33 cellular contexts compared by ENCODE assay signal in the genomic region with DNA sequence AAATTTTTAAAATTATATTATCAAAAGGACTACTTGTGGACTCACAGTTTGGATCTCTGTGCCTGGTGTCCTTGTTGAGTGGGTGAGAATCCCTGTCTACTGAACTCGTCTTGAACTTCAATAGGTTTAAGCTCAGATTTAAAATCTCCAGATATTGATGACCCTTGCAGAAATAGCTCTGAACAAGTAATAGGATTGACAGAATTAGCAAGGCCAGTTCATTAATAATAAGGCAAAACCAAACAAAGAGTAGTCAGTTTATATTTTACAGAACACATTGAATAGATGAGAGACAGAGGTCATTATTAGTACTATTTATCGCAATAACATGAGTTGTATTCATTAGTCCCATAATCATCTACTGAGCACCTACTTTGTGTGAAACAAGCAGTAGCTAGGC. TPM values are rescaled to one million over a fixed set of nuclear protein-coding genes. Genes with fewer than 3 reads are reported as not detected.
"Had no signal": no experiment of that assay in that cellular context is flagged by ENCODE, and none has a peak within 500 bp of the region (broad histone marks: within the 10 kb centered on the region; RNA-seq: fewer than 3 reads in every experiment).

A gene (minus strand): TSS at position 101 of the 400 bp plus-strand sequence. CDS start 11,655 bp downstream, outside the sequence.

- H3K4me1 ChIP-seq: adrenal gland, ascending aorta, body of pancreas, breast epithelium had no signal

- DNase-seq: activated effector memory CD4-positive, alpha-beta T cell treated with anti-CD3 and anti-CD28 coated beads, Interleukin-2, amount 50 U/mL, for 16 hours; activated effector memory CD4-positive, alpha-beta T cell treated with Interleukin-2 at 50 U/mL for 16 hours; activated gamma-delta T cell; activated gamma-delta T cell treated with Interleukin-2 at 50 U/mL for 16 hours; activated naive CD4-positive, alpha-beta T cell; activated naive CD4-positive, alpha-beta T cell treated with anti-CD3 and anti-CD28 coated beads for 36 hours; activated naive CD4-positive, alpha-beta T cell treated with anti-CD3 and anti-CD28 coated beads, Interleukin-2, amount 10 ng/mL, durations not matched to agents 7 days and 5 days; activated naive CD4-positive, alpha-beta T cell treated with anti-CD3 and anti-CD28 coated beads, Interleukin-2, amount 50 U/mL, for 16 hours; activated naive CD4-positive, alpha-beta T cell treated with Interleukin-2 at 50 U/mL for 16 hours; activated naive CD8-positive, alpha-beta T cell treated with anti-CD3 and anti-CD28 coated beads for 36 hours; activated naive CD8-positive, alpha-beta T cell treated with anti-CD3 and anti-CD28 coated beads, Interleukin-2, amount 10 ng/mL, durations not matched to agents 7 days and 5 days; activated naive CD8-positive, alpha-beta T cell treated with anti-CD3 and anti-CD28 coated beads, Interleukin-2, amount 50 U/mL, for 24 hours; activated T-cell treated with anti-CD3 and anti-CD28 coated beads, Interleukin-2, amount 50 U/mL, for 4 hours; activated T-cell treated with anti-CD3 and anti-CD28 coated beads, Interleukin-2, amount 50 U/mL, for 48 hours; activated T-cell treated with anti-CD3 and anti-CD28 coated beads, Interleukin-2, amount 50 U/mL, for 72 hours; adrenal gland; amniotic stem cell; amygdala; anterior cingulate cortex; aorta; body of pancreas; brain microvascular endothelial cell; caudate nucleus; central memory CD4-positive, alpha-beta T cell; cerebellar nuclear complex had no signal

- FAIRE-seq: astrocyte, bronchial epithelial cell had no signal

- H3K27me3 ChIP-seq: adrenal gland, ascending aorta, body of pancreas, brain microvascular endothelial cell, breast epithelium, cardiac muscle cell had no signal

- ATAC-seq: activated naive CD4-positive, alpha-beta T cell treated with anti-CD3 and anti-CD28 coated beads, Interleukin-2, amount 50 U/mL, for 72 hours; activated naive CD8-positive, alpha-beta T cell treated with anti-CD3 and anti-CD28 coated beads, Interleukin-2, amount 50 U/mL, for 24 hours; activated T-cell treated with anti-CD3 and anti-CD28 coated beads, Interleukin-2, amount 50 U/mL, for 4 hours; activated T-cell treated with anti-CD3 and anti-CD28 coated beads, Interleukin-2, amount 50 U/mL, for 72 hours; activated T-helper 17 cell treated with anti-CD3 and anti-CD28 coated beads, Interleukin-2, amount 50 U/mL, for 72 hours; body of pancreas had no signal

- H3K4me3 ChIP-seq: adrenal gland, ascending aorta, body of pancreas, breast epithelium, cardiac muscle cell had no signal

- H3K36me3 ChIP-seq: adrenal gland, ascending aorta, brain microvascular endothelial cell, breast epithelium, cardiac muscle cell had no signal

- H3K9me3 ChIP-seq: adrenal gland, ascending aorta, body of pancreas, breast epithelium had no signal

- H3K27ac ChIP-seq: adrenal gland, ascending aorta, body of pancreas, brain microvascular endothelial cell, breast epithelium, cardiac muscle cell had no signal

RNA-seq across cellular contexts. Expression of the gene that starts here (rescaled TPM):
- polyA plus RNA-seq: adipose tissue, adrenal gland, aorta, cardiac muscle cell had no signal
